In genomic region chr17:49994085-49995054, GRCh38 we compare ENCODE assay signal across 8 cellular contexts. TPM values are rescaled to one million over a fixed set of nuclear protein-coding genes. Genes with fewer than 3 reads are reported as not detected.
A peak's percentile ranks its signal among the peaks of the same experiment; 100 is the strongest.
DNase-seq lines count a peak whose midpoint lies in the region; ATAC-seq and TF ChIP-seq lines count a peak whose summit lies in the region.

No MANE protein-coding gene starts in this region.

- ATAC-seq in CD4-positive, alpha-beta T cell (ENCODE audit: poor library complexity), result no peak
- ATAC-seq in HG03565 (IDR thresholded peaks at IDR 0.05; ENCODE audit: unreplicated experiment), result no peak

- H2AFZ ChIP-seq in MM.1S (ENCODE audit: low read length), result no peak overlapping the region

- no peaks in the 10 kb centered on the region for H3K36me3 Mint-ChIP-seq in CD4-positive, alpha-beta T cell (ENCODE audit: low read depth)
- H3K36me3 Mint-ChIP-seq in dendritic cell treated with granulocyte-macrophage colony-stimulating factor and Interleukin-4, amounts not matched to agents 40 ng/mL and 50 ng/mL, for 4 days (ENCODE audit: low read depth), result no peaks in the 10 kb centered on the region
- H3K36me3 Mint-ChIP-seq in neural crest cell (ENCODE audit: low read depth), result no peaks in the 10 kb centered on the region

- POLR2A ChIA-PET in CD4-positive, alpha-beta T cell (lab: Charles Lee), result interaction anchor here (0.9 kb wide), 1 partner anchor 42 kb away, joined by 3 read pairs; no protein-coding TSS in a partner anchor

- peak overlapping the region; percentile 92 for H3K4me3 Mint-ChIP-seq in CD4-positive, alpha-beta T cell
- H3K4me3 Mint-ChIP-seq in dendritic cell treated with granulocyte-macrophage colony-stimulating factor and Interleukin-4, amounts not matched to agents 40 ng/mL and 50 ng/mL, for 4 days, result peak overlapping the region; percentile 68
- peak overlapping the region; percentile 84 for H3K4me3 Mint-ChIP-seq in neural crest cell

- H4K20me1 ChIP-seq in MM.1S (ENCODE audit: insufficient read depth, low read length), result no peaks in the 10 kb centered on the region

- no peak for DNase-seq in CD4-positive, alpha-beta T cell
- DNase-seq in MM.1S, result no peak
- no peak for DNase-seq in neural crest cell (ENCODE audit: low read depth, low spot score)
- DNase-seq in central memory CD4-positive, alpha-beta T cell, result no peak
- no peak for DNase-seq in cerebellar nuclear complex (lab: John Stamatoyannopoulos, UW)
- DNase-seq in iPS-NIHi11 (ENCODE audit: low spot score), result no peak

- H3K9ac ChIP-seq in MM.1S (ENCODE audit: low read length), result no peak overlapping the region

- no peaks in the 10 kb centered on the region for H3K36me3 ChIP-seq in MM.1S (replicated peaks; ENCODE audit: insufficient read depth, low read length)

- no peak overlapping the region for H3K27ac ChIP-seq in CD4-positive, alpha-beta T cell (ENCODE audit: low read depth, low read length)
- H3K27ac ChIP-seq in MM.1S (ENCODE audit: low read length), result no peak overlapping the region

- no peaks in the 10 kb centered on the region for H3K4me1 ChIP-seq in MM.1S (ENCODE audit: low read length)

- peak overlapping the region; percentile 22; the same call in 1 of the 2 replicates for H3K4me2 ChIP-seq in MM.1S (ENCODE audit: low read depth, low read length)

- no peaks in the 10 kb centered on the region for H3K9me3 Mint-ChIP-seq in CD4-positive, alpha-beta T cell
- H3K9me3 Mint-ChIP-seq in dendritic cell treated with granulocyte-macrophage colony-stimulating factor and Interleukin-4, amounts not matched to agents 40 ng/mL and 50 ng/mL, for 4 days, result no peaks in the 10 kb centered on the region
- H3K9me3 Mint-ChIP-seq in neural crest cell, result no peaks in the 10 kb centered on the region

- CTCF ChIA-PET in CD4-positive, alpha-beta T cell (lab: Charles Lee), result interaction anchor here (0.6 to 5.9 kb wide), 4 partner anchors 21 to 347 kb away, joined by 3 to 75 read pairs (median 20); no protein-coding TSS in a partner anchor

- TF ChIP-seq CTCF in CD4-positive, alpha-beta T cell (IDR thresholded peaks at IDR 0.05), result no peak
- TF ChIP-seq CTCF in MM.1S (IDR thresholded peaks at IDR 0.05; ENCODE audit: low read length) (no peak), neural crest cell (conservative IDR thresholded peaks at IDR 0.05) (no peak)

- no peaks in the 10 kb centered on the region for H3K9me2 ChIP-seq in MM.1S (replicated peaks; ENCODE audit: insufficient read depth, low read length)

- H3K27me3 Mint-ChIP-seq in CD4-positive, alpha-beta T cell, result peaks cover 86% of the 10 kb centered on the region
- peaks cover 88% of the 10 kb centered on the region for H3K27me3 Mint-ChIP-seq in dendritic cell treated with granulocyte-macrophage colony-stimulating factor and Interleukin-4, amounts not matched to agents 40 ng/mL and 50 ng/mL, for 4 days
- peaks cover 94% of the 10 kb centered on the region for H3K27me3 Mint-ChIP-seq in neural crest cell (ENCODE audit: low read depth)

- H3K4me3 ChIP-seq in MM.1S (ENCODE audit: low read length), result no peak overlapping the region

- H3K27me3 ChIP-seq in CD4-positive, alpha-beta T cell (ENCODE audit: control insufficient read depth, insufficient read depth, low read length), result peaks cover 89% of the 10 kb centered on the region
- H3K27me3 ChIP-seq in MM.1S (replicated peaks; ENCODE audit: insufficient read depth, low read length), result peaks cover 91% of the 10 kb centered on the region

- H3F3A ChIP-seq in MM.1S (ENCODE audit: insufficient read depth, low read length), result no peaks in the 10 kb centered on the region; the same call in 1 of the 2 replicates

- no peaks in the 10 kb centered on the region for H3K9me3 ChIP-seq in CD4-positive, alpha-beta T cell (ENCODE audit: control insufficient read depth, low read length)
- no peaks in the 10 kb centered on the region for H3K9me3 ChIP-seq in MM.1S (replicated peaks; ENCODE audit: insufficient read depth, low read length)

- no peak overlapping the region for H3K27ac Mint-ChIP-seq in CD4-positive, alpha-beta T cell
- peak overlapping the region; percentile 3 for H3K27ac Mint-ChIP-seq in dendritic cell treated with granulocyte-macrophage colony-stimulating factor and Interleukin-4, amounts not matched to agents 40 ng/mL and 50 ng/mL, for 4 days
- H3K27ac Mint-ChIP-seq in neural crest cell (ENCODE audit: unreplicated experiment), result no peak overlapping the region

- H3K4me1 Mint-ChIP-seq in CD4-positive, alpha-beta T cell (ENCODE audit: low read depth), result peaks cover 43% of the 10 kb centered on the region
- H3K4me1 Mint-ChIP-seq in dendritic cell treated with granulocyte-macrophage colony-stimulating factor and Interleukin-4, amounts not matched to agents 40 ng/mL and 50 ng/mL, for 4 days (ENCODE audit: low read depth), result peaks cover 31% of the 10 kb centered on the region
- H3K4me1 Mint-ChIP-seq in neural crest cell, result peaks cover 27% of the 10 kb centered on the region

- no peaks in the 10 kb centered on the region for H3K79me2 ChIP-seq in MM.1S (ENCODE audit: low read length)

- intact Hi-C loops in CD4-positive, alpha-beta T cell (cut with DNase I, micrococcal nuclease), result loop anchor here (10.0 kb wide), 2 partner anchors 290 to 300 kb away; partner anchors contain the start of gene SLC35B1 (in 1 of the 2)
- intact Hi-C loops in dendritic cell treated with granulocyte-macrophage colony-stimulating factor and Interleukin-4, amounts not matched to agents 40 ng/mL and 50 ng/mL, for 4 days (cut with micrococcal nuclease), result loop anchor here (5.0 kb wide), 1 partner anchor 427 kb away; no protein-coding TSS in a partner anchor

RNA-seq across cellular contexts. Expression of gene DLX3, which starts 0.7 kb away (rescaled TPM):
- total RNA-seq in CD4-positive, alpha-beta T cell, result not detected
- total RNA-seq in neural crest cell, result 0.41 and 1.0 TPM in 2 replicates

RNA-seq across cellular contexts. Expression of gene DLX4, which starts 25.4 kb away (rescaled TPM):
- total RNA-seq in CD4-positive, alpha-beta T cell, result under 1 TPM; 0.59 to 0.85 TPM
- 0.49 and 0.61 TPM in 2 replicates for total RNA-seq in neural crest cell
